ENCODE assay signal across 1 cellular context in genomic region chr9:133924453-133924852, GRCh38.
TF ChIP-seq lines count a peak whose summit lies in the region.

No MANE protein-coding gene starts in this region.

TF ChIP-seq in H1, 55 proteins besides CTCF, POLR2A, EP300 and RAD21:
- TF ChIP-seq, protein P1, sequence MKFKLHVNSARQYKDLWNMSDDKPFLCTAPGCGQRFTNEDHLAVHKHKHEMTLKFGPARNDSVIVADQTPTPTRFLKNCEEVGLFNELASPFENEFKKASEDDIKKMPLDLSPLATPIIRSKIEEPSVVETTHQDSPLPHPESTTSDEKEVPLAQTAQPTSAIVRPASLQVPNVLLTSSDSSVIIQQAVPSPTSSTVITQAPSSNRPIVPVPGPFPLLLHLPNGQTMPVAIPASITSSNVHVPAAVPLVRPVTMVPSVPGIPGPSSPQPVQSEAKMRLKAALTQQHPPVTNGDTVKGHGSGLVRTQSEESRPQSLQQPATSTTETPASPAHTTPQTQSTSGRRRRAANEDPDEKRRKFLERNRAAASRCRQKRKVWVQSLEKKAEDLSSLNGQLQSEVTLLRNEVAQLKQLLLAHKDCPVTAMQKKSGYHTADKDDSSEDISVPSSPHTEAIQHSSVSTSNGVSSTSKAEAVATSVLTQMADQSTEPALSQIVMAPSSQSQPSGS (IDR thresholded peaks at IDR 0.05; ENCODE audit: low read length), result no peak
- TF ChIP-seq, protein P2, sequence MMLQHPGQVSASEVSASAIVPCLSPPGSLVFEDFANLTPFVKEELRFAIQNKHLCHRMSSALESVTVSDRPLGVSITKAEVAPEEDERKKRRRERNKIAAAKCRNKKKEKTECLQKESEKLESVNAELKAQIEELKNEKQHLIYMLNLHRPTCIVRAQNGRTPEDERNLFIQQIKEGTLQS (IDR thresholded peaks at IDR 0.05; ENCODE audit: insufficient read depth, low read depth, low read length), result no peak
- no peak for TF ChIP-seq NRF1 (IDR thresholded peaks at IDR 0.05; ENCODE audit: low read depth, low read length)
- no peak for TF ChIP-seq CREB1 (IDR thresholded peaks at IDR 0.05)
- TF ChIP-seq KDM5A (IDR thresholded peaks at IDR 0.05; ENCODE audit: low read length), result no peak
- no peak for TF ChIP-seq SUZ12 (IDR thresholded peaks at IDR 0.05; ENCODE audit: low read length)
- TF ChIP-seq CBX8 (IDR thresholded peaks at IDR 0.05; ENCODE audit: borderline replicate concordance, low read depth, low read length), result no peak
- TF ChIP-seq SAP30 (IDR thresholded peaks at IDR 0.05; ENCODE audit: insufficient read depth, insufficient replicate concordance, low read length), result no peak
- no peak for TF ChIP-seq TAF7 (optimal IDR thresholded peaks at IDR 0.05; ENCODE audit: borderline replicate concordance, low read depth, low read length)
- no peak for TF ChIP-seq NANOG (IDR thresholded peaks at IDR 0.05; ENCODE audit: insufficient read depth, low read depth, low read length, poor library complexity, severe bottlenecking)
- TF ChIP-seq ASH2L (IDR thresholded peaks at IDR 0.05; ENCODE audit: low read length), result no peak
- no peak for TF ChIP-seq BACH1 (IDR thresholded peaks at IDR 0.05; ENCODE audit: low read length)
- no peak for TF ChIP-seq POLR2AphosphoS5 (IDR thresholded peaks at IDR 0.05; ENCODE audit: low read depth, low read length)
- no peak for TF ChIP-seq USF2 (IDR thresholded peaks at IDR 0.05; ENCODE audit: low read length)
